ENCODE assay signal across 1 cellular context in genomic region chr10:86964847-86965190, GRCh38.
TF ChIP-seq lines count a peak whose summit lies in the region.

No MANE protein-coding gene starts in this region.

TF ChIP-seq in IMR-90, 13 proteins besides CTCF, POLR2A, EP300 and RAD21:
- TF ChIP-seq RFX5 (IDR thresholded peaks at IDR 0.05; ENCODE audit: low read depth, low read length) (no peak), MAZ (IDR thresholded peaks at IDR 0.05; ENCODE audit: borderline replicate concordance, low read depth, low read length) (no peak), USF2 (IDR thresholded peaks at IDR 0.05; ENCODE audit: low read depth, low read length) (no peak), RCOR1 (IDR thresholded peaks at IDR 0.05; ENCODE audit: insufficient replicate concordance, low read length) (no peak), MXI1 (IDR thresholded peaks at IDR 0.05; ENCODE audit: borderline replicate concordance, low read depth, low read length) (no peak), CEBPB (IDR thresholded peaks at IDR 0.05; ENCODE audit: low read depth, low read length) (no peak), NFE2L2 (IDR thresholded peaks at IDR 0.05; ENCODE audit: low read depth, low read length) (no peak), MAFK (IDR thresholded peaks at IDR 0.05; ENCODE audit: low read depth, low read length) (no peak), SMC3 (IDR thresholded peaks at IDR 0.05; ENCODE audit: low read depth, low read length) (no peak), ELK1 (IDR thresholded peaks at IDR 0.05; ENCODE audit: borderline replicate concordance, low read depth, low read length) (no peak), BHLHE40 (IDR thresholded peaks at IDR 0.05; ENCODE audit: low read depth, low read length) (no peak), CHD1 (IDR thresholded peaks at IDR 0.05; ENCODE audit: low read depth, low read length) (no peak), FOS (IDR thresholded peaks at IDR 0.05; ENCODE audit: low read depth, low read length) (no peak)
